9 cellular contexts compared by ENCODE assay signal in the genomic region with DNA sequence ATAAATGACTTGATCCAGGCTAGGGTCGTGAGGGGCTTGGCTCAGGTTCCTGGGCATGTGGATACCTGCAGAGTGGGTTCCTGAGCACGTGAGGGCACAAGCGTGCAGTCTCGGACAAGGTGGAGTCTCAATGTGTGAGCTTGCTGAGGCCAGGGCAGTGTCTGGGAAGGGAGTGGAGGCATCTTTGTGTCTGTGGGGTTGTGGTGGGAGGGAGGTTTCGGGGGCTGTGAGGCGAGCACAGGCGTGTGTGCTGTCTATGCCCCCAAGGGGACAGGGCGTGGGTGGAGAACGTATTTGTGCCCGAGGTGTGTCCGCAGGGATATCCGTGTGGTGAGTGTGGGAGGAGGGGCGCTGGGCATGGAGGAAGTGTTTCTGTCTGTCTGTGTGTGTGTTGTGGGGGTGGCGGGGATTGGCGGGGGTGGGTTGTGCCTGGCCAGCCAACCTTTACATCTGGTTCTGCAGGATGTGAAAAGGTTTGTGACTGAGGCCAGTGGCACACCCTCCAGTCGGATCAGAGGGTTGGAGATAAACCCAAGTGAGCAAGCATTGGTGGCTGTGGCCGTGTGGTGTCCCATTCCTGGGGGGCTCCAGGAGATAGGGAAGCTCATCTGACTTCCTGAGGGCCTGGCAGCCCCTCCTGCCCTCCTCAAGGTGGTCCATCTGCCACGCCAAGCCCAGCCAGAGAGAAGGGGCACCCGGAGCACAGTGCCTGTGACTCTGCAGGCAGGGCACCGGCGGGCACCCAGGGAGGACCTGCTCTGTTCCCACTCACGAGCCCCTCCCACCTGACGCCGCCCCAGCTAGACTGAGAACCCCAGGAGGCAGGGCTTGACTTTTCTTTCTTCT. TPM values are rescaled to one million over a fixed set of nuclear protein-coding genes. Genes with fewer than 3 reads are reported as not detected.
DNase-seq lines count a peak whose midpoint lies in the region; ATAC-seq and TF ChIP-seq lines count a peak whose summit lies in the region.
"Had no signal": no experiment of that assay in that cellular context is flagged by ENCODE, and none has a peak within 500 bp of the region (broad histone marks: within the 10 kb centered on the region; RNA-seq: fewer than 3 reads in every experiment).

No MANE protein-coding gene starts in this region.

- DNase-seq in activated T-cell treated with anti-CD3 and anti-CD28 coated beads, Interleukin-2, amount 50 U/mL, for 48 hours = peak; percentile 62 to 63
- DNase-seq in thoracic aorta (ENCODE audit: low spot score) = no peak
- no peak for DNase-seq in amniotic stem cell (lab: John Stamatoyannopoulos, UW)
- DNase-seq in NCI-H2029 (lab: John Stamatoyannopoulos, UW) = no peak
- DNase-seq in DMS53 (lab: John Stamatoyannopoulos, UW) = no peak

- H3K27ac ChIP-seq in layer of hippocampus (ENCODE audit: low read depth, low read length) (peak overlapping the region; percentile 66), thoracic aorta (no peak overlapping the region)
- H3K27ac ChIP-seq: KMS-11 had no signal

- ATAC-seq in GM18867 (IDR thresholded peaks at IDR 0.05; ENCODE audit: unreplicated experiment) = peak; percentile 40
- peak; percentile 45 for ATAC-seq in HG03521 (IDR thresholded peaks at IDR 0.05; ENCODE audit: unreplicated experiment)
- no peak for ATAC-seq in thoracic aorta (ENCODE audit: insufficient number of reproducible peaks, low FRiP score, low read depth)

- H3K9me3 ChIP-seq in thoracic aorta = no peaks in the 10 kb centered on the region

- no peaks in the 10 kb centered on the region for H3K36me3 ChIP-seq in thoracic aorta

- TF ChIP-seq CTCF in thoracic aorta (IDR thresholded peaks at IDR 0.05) = no peak

- H3K4me1 ChIP-seq in thoracic aorta (ENCODE audit: control insufficient read depth in 1 of 2, low read depth in 2 of 2) = peaks cover 6 to 18% of the 10 kb centered on the region in 2 donors

- H3K4me3 ChIP-seq in thoracic aorta = peak overlapping the region; percentile 20

- H3K27me3 ChIP-seq in layer of hippocampus (ENCODE audit: control insufficient read depth, insufficient read depth, low read length) = no peaks in the 10 kb centered on the region
- no peaks in the 10 kb centered on the region for H3K27me3 ChIP-seq in thoracic aorta (replicated peaks; ENCODE audit: insufficient read depth)

RNA-seq across cellular contexts. Expression of a gene that starts 57.1 kb away (rescaled TPM):
- 100 to 1,000 TPM; 172 to 197 TPM for total RNA-seq in thoracic aorta

Comparison
In these comparisons a context has a peak if more than half of its experiments do, and no peak if none do; other contexts are left out.
1. DNase-seq: peak in activated T-cell treated with anti-CD3 and anti-CD28 coated beads, Interleukin-2, amount 50 U/mL, for 48 hours (2 of 2); none in thoracic aorta (single experiment), amniotic stem cell (single experiment), NCI-H2029 (single experiment) and DMS53 (single experiment).